Comparison of ENCODE assay signal across 25 cellular contexts in the genomic region with DNA sequence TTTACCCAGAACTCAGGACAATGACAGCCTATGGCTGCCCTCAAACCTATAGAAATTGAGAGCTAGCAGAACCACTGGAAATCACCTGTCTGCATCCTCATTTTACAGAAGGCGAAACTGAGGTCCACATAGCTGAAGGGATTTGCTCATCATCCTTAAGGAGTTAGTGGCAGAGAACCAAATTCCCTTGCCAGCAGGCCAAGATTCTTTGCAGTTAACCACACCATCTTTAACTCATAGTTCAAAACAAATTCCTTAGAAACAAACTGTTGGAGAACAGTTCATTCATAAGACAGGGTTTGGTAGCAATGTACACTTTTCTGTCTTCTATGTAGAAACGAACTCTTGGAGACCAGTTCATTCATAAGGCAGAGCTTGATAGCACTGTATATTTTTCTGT.
"Had no signal": no experiment of that assay in that cellular context is flagged by ENCODE, and none has a peak within 500 bp of the region (broad histone marks: within the 10 kb centered on the region; RNA-seq: fewer than 3 reads in every experiment).

No MANE protein-coding gene starts in this region.

- H3K4me1 ChIP-seq: body of pancreas, lower lobe of right lung, pancreas, right lobe of liver, suprapubic skin, transverse colon, uterus had no signal

- ATAC-seq: activated T-cell treated with anti-CD3 and anti-CD28 coated beads, Interleukin-2, amount 50 U/mL, for 72 hours; body of pancreas; left colon; lower lobe of right lung; naive thymus-derived CD8-positive, alpha-beta T cell; pancreas; right lobe of liver had no signal

- DNase-seq: activated CD4-positive, alpha-beta T cell treated with anti-CD3 and anti-CD28 coated beads, Interleukin-2, amount 50 U/mL, for 1 hour; activated CD4-positive, CD25-positive, alpha-beta regulatory T cell treated with anti-CD3 and anti-CD28 coated beads, Interleukin-2, amount 50 U/mL, for 72 hours; activated CD8-positive, alpha-beta memory T cell treated with anti-CD3 and anti-CD28 coated beads for 24 hours; activated CD8-positive, alpha-beta memory T cell treated with anti-CD3 and anti-CD28 coated beads, Interleukin-2, amount 50 U/mL, for 48 hours; activated effector memory CD4-positive, alpha-beta T cell treated with anti-CD3 and anti-CD28 coated beads, Interleukin-2, amount 50 U/mL, for 16 hours; activated naive CD4-positive, alpha-beta T cell treated with anti-CD3 and anti-CD28 coated beads, Interleukin-2, amount 50 U/mL, for 16 hours; activated T-cell treated with anti-CD3 and anti-CD28 coated beads, Interleukin-2, amount 50 U/mL, for 72 hours; body of pancreas; caudate nucleus; erythroblast; foreskin melanocyte; hypothalamus; islet precursor cell; left colon; lower lobe of right lung; naive thymus-derived CD8-positive, alpha-beta T cell; pancreas; right lobe of liver; small intestine; stimulated activated CD4-positive, alpha-beta T cell treated with anti-CD3 and anti-CD28 coated beads, Interleukin-15, amount 100 ng/mL, for 24 hours; stimulated activated CD4-positive, alpha-beta T cell treated with anti-CD3 and anti-CD28 coated beads, Interleukin-2, amount 100 ng/mL, for 48 hours; transverse colon; uterus had no signal

- H3K9me3 ChIP-seq: body of pancreas, lower lobe of right lung, pancreas, right lobe of liver, suprapubic skin, transverse colon, uterus had no signal

- H3K4me3 ChIP-seq: body of pancreas, lower lobe of right lung, pancreas, right lobe of liver, suprapubic skin, transverse colon, uterus had no signal

- H3K36me3 ChIP-seq: lower lobe of right lung, pancreas, right lobe of liver, suprapubic skin, transverse colon, uterus had no signal

- H3K27ac ChIP-seq: body of pancreas, lower lobe of right lung, pancreas, right lobe of liver, suprapubic skin, transverse colon, uterus, VCaP had no signal

- H3K27me3 ChIP-seq: body of pancreas, pancreas, right lobe of liver, suprapubic skin, transverse colon, uterus had no signal
